In genomic region chr6:132088150-132088549, GRCh38 we compare ENCODE assay signal across 26 cellular contexts.
"Had no signal": no experiment of that assay in that cellular context is flagged by ENCODE, and none has a peak within 500 bp of the region (broad histone marks: within the 10 kb centered on the region; RNA-seq: fewer than 3 reads in every experiment).

No MANE protein-coding gene starts in this region.

- H3K4me3 Mint-ChIP-seq: effector memory CD8-positive, alpha-beta T cell; immature natural killer cell; naive thymus-derived CD8-positive, alpha-beta T cell; neural crest cell had no signal

- H3K27me3 ChIP-seq: neutrophil, right atrium auricular region, stomach, testis, tibial nerve, upper lobe of left lung had no signal

- H3K9me3 ChIP-seq: lower lobe of right lung, neutrophil, testis had no signal

- H3K27ac Mint-ChIP-seq: effector memory CD8-positive, alpha-beta T cell; immature natural killer cell; naive thymus-derived CD8-positive, alpha-beta T cell; progenitor cell of endocrine pancreas had no signal

- H3K9ac ChIP-seq: parathyroid adenoma had no signal

- H3K4me3 ChIP-seq: left ventricle myocardium inferior, lower lobe of right lung, right atrium auricular region, smooth muscle cell, stomach, testis, tibial nerve, upper lobe of left lung had no signal

- H3K4me1 ChIP-seq: lower lobe of right lung, parathyroid adenoma, upper lobe of left lung had no signal

- DNase-seq: cortex of kidney; effector memory CD8-positive, alpha-beta T cell; hypothalamus; immature natural killer cell; islet precursor cell; kidney glomerular epithelial cell; left colon; left ventricle myocardium inferior; lower lobe of right lung; naive thymus-derived CD8-positive, alpha-beta T cell; stimulated activated CD4-positive, alpha-beta T cell treated with anti-CD3 and anti-CD28 coated beads, Interleukin-12 subunit alpha, Interleukin-12 subunit beta, amount 100 ng/mL, for 4 hours; stimulated activated CD4-positive, alpha-beta T cell treated with anti-CD3 and anti-CD28 coated beads, Interleukin-1b, Interleukin-23, amount 100 ng/mL, for 48 hours; stimulated activated CD4-positive, alpha-beta T cell treated with anti-CD3 and anti-CD28 coated beads, Interleukin-4, amount 100 ng/mL, for 1 hour; stimulated activated CD8-positive, alpha-beta memory T cell treated with anti-CD3 and anti-CD28 coated beads, Interleukin-4, amount 100 ng/mL, for 48 hours; stimulated activated naive CD4-positive, alpha-beta T cell treated with Interleukin-2 at 50 U/mL for 16 hours; stomach; testis; upper lobe of left lung had no signal

- H3K27ac ChIP-seq: left ventricle myocardium inferior, lower lobe of right lung, neutrophil, parathyroid adenoma, stomach, testis, tibial nerve, upper lobe of left lung had no signal

- H3K4me1 Mint-ChIP-seq: immature natural killer cell; naive thymus-derived CD8-positive, alpha-beta T cell had no signal

- H3K79me2 ChIP-seq: parathyroid adenoma had no signal

- H3K36me3 Mint-ChIP-seq: immature natural killer cell had no signal

- H3K9me3 Mint-ChIP-seq: neural crest cell had no signal

- H3K27me3 Mint-ChIP-seq: effector memory CD8-positive, alpha-beta T cell; progenitor cell of endocrine pancreas had no signal

- ATAC-seq: effector memory CD8-positive, alpha-beta T cell; left colon; lower lobe of right lung; naive thymus-derived CD8-positive, alpha-beta T cell; sciatic nerve had no signal

- H3K36me3 ChIP-seq: left ventricle myocardium inferior, lower lobe of right lung, neutrophil, right atrium auricular region, stomach, tibial nerve, upper lobe of left lung had no signal
